In genomic region chr2:25373269-25373981, GRCh38 we compare ENCODE assay signal across 12 cellular contexts. TPM values are rescaled to one million over a fixed set of nuclear protein-coding genes. Genes with fewer than 3 reads are reported as not detected.
A peak's percentile ranks its signal among the peaks of the same experiment; 100 is the strongest.
DNase-seq lines count a peak whose midpoint lies in the region; ATAC-seq and TF ChIP-seq lines count a peak whose summit lies in the region.
"Had no signal": no experiment of that assay in that cellular context is flagged by ENCODE, and none has a peak within 500 bp of the region (broad histone marks: within the 10 kb centered on the region; RNA-seq: fewer than 3 reads in every experiment).

No MANE protein-coding gene starts in this region.

- POLR2A ChIA-PET in MCF 10A (lab: Yijun Ruan, JAX) = interaction anchor here (2.1 kb wide), 1 partner anchor 8 kb away, joined by 4 read pairs; no protein-coding TSS in a partner anchor

- H3K27ac Mint-ChIP-seq in Calu3 (ENCODE audit: unreplicated experiment) (no peak overlapping the region), MCF 10A (ENCODE audit: low read depth, unreplicated experiment) (no peak overlapping the region)
- H3K27ac Mint-ChIP-seq: CD8-positive, alpha-beta T cell had no signal

- no TSS peak for BruUV-seq in Calu3 (replicated peaks; lab: Mats Ljungman, UMichigan)
- BruUV-seq in MCF 10A (replicated peaks; lab: Mats Ljungman, UMichigan) = no TSS peak

- TF ChIP-seq CTCF in Calu3 (IDR thresholded peaks at IDR 0.05; ENCODE audit: unreplicated experiment) = no peak
- no peak for TF ChIP-seq CTCF in MCF 10A (IDR thresholded peaks at IDR 0.05; ENCODE audit: unreplicated experiment)

- CTCF ChIA-PET in Calu3 (lab: Charles Lee) = interaction anchor here (1.2 kb wide), 1 partner anchor 11 kb away, joined by 4 read pairs; no protein-coding TSS in a partner anchor
- CTCF ChIA-PET in MCF 10A (lab: Yijun Ruan, JAX) = interaction anchor here (0.6 to 1.6 kb wide), 3 partner anchors 11 to 107 kb away, joined by 3 to 6 read pairs (median 3); no protein-coding TSS in a partner anchor

- intact Hi-C loops in Calu3 (cut with micrococcal nuclease; ENCODE audit: unreplicated experiment) (no loop called here), MCF 10A (cut with micrococcal nuclease) (no loop called here)

- H3K4me3 Mint-ChIP-seq in Calu3 (ENCODE audit: low read depth, unreplicated experiment) (no peak overlapping the region), MCF 10A (ENCODE audit: unreplicated experiment) (no peak overlapping the region)
- H3K4me3 Mint-ChIP-seq: CD8-positive, alpha-beta T cell; stimulated activated naive B cell treated with anti-CD40 and anti-IgM and Interleukin-4, amounts not matched to agents 10 μg/mL and 1 μg/mL and 100 μg/mL, for 72 hours had no signal

- no peaks in the 10 kb centered on the region for H3K27me3 Mint-ChIP-seq in Calu3 (ENCODE audit: unreplicated experiment)
- H3K27me3 Mint-ChIP-seq in MCF 10A (ENCODE audit: insufficient read depth, unreplicated experiment) = no peaks in the 10 kb centered on the region
- H3K27me3 Mint-ChIP-seq: stimulated activated naive B cell treated with anti-CD40 and anti-IgM and Interleukin-4, amounts not matched to agents 10 μg/mL and 1 μg/mL and 100 μg/mL, for 72 hours had no signal

- H3K4me1 Mint-ChIP-seq in Calu3 (ENCODE audit: low read depth, unreplicated experiment) (peaks cover 14% of the 10 kb centered on the region), MCF 10A (ENCODE audit: insufficient read depth, unreplicated experiment) (peaks cover 9% of the 10 kb centered on the region)

- H3K9me3 Mint-ChIP-seq in Calu3 (ENCODE audit: low read depth, unreplicated experiment) = no peaks in the 10 kb centered on the region
- no peaks in the 10 kb centered on the region for H3K9me3 Mint-ChIP-seq in MCF 10A (ENCODE audit: unreplicated experiment)
- H3K9me3 Mint-ChIP-seq: CD8-positive, alpha-beta T cell had no signal

- peak; percentile 23 for DNase-seq in Calu3
- DNase-seq in NCI-H1092 (lab: John Stamatoyannopoulos, UW) = peak; percentile 78
- DNase-seq in MCF 10A (ENCODE audit: unreplicated experiment) = peak; percentile 69
- DNase-seq in mesenteric fat pad (ENCODE audit: low spot score) = peak; percentile 76
- DNase-seq in SW 1271 (lab: John Stamatoyannopoulos, UW) = no peak
- no peak for DNase-seq in T-helper 2 cell
- DNase-seq: activated naive CD4-positive, alpha-beta T cell treated with Interleukin-2 at 50 U/mL for 16 hours; stimulated activated naive B cell treated with anti-CD40 and anti-IgM and Interleukin-4, amounts not matched to agents 10 μg/mL and 1 μg/mL and 100 μg/mL, for 72 hours; T1000 had no signal

- H3K36me3 Mint-ChIP-seq in Calu3 (ENCODE audit: insufficient read depth, unreplicated experiment) (peaks cover 11% of the 10 kb centered on the region), MCF 10A (ENCODE audit: insufficient read depth, unreplicated experiment) (no peaks in the 10 kb centered on the region)

- ATAC-seq in GM21447 (IDR thresholded peaks at IDR 0.05; ENCODE audit: unreplicated experiment) (no peak), HG03520 (IDR thresholded peaks at IDR 0.05; ENCODE audit: unreplicated experiment) (no peak)
- ATAC-seq: CD8-positive, alpha-beta T cell; stimulated activated naive B cell treated with anti-CD40 and anti-IgM and Interleukin-4, amounts not matched to agents 10 μg/mL and 1 μg/mL and 100 μg/mL, for 72 hours had no signal

RNA-seq across cellular contexts. Expression of gene DNMT3A, which starts 31.7 kb away (rescaled TPM):
- total RNA-seq in Calu3 (2022) (32.8 and 35.7 TPM in 2 replicates), MCF 10A (2022) (8.0 and 11.5 TPM in 2 replicates), mesenteric fat pad (24.4 TPM)

Comparison
In these comparisons a context has a peak if more than half of its experiments do, and no peak if none do; other contexts are left out.
1. DNase-seq: peak in Calu3 (single experiment), NCI-H1092 (single experiment), MCF 10A (single experiment) and mesenteric fat pad (single experiment); none in SW 1271 (0 of 2) and T-helper 2 cell (0 of 5).